1 cellular context compared by ENCODE assay signal in genomic region chr1:151711044-151711800, GRCh38.
A peak's percentile ranks its signal among the peaks of the same experiment; 100 is the strongest.
TF ChIP-seq lines count a peak whose summit lies in the region.

No MANE protein-coding gene starts in this region.

TF ChIP-seq in K562, 482 proteins besides CTCF, POLR2A, EP300 and RAD21 (continued from another document):
- TF ChIP-seq ZNF134 (CRISPR knock-in tag; conservative IDR thresholded peaks at IDR 0.05) (peak; percentile 71; the same call in 1 of the 2 replicates), NRF1 (conservative IDR thresholded peaks at IDR 0.05 in 1 of 2, IDR thresholded peaks at IDR 0.05 in 1 of 2) (peak; percentile 86 to 89)
